In the genomic region with DNA sequence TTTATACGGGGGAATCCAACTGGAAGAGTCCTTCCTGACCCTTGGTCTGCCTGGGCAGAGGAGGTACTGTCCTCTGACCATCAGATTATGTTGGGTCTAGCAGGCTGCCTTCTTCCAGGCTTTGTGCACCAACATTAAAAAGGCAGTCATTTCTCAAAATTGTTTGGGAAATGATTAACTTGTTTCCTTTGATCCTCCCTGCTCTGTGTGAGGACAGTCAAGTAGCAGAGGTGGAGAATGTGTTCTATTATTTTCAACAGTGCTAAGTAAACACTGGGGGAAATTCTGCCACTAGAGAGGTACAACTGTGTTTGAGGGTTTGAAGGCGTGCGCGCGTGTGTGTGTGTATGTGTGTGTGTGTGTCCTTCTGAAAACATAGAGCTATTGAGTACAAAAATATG, we compare ENCODE assay signal across 1 cellular context.
TF ChIP-seq lines count a peak whose summit lies in the region.

No MANE protein-coding gene starts in this region.

TF ChIP-seq in endothelial cell of umbilical vein, 7 proteins besides CTCF, POLR2A, EP300 and RAD21:
- no peak for TF ChIP-seq EZH2 (IDR thresholded peaks at IDR 0.05; ENCODE audit: borderline replicate concordance, low read depth, low read length, severe bottlenecking)
- TF ChIP-seq, protein P1, sequence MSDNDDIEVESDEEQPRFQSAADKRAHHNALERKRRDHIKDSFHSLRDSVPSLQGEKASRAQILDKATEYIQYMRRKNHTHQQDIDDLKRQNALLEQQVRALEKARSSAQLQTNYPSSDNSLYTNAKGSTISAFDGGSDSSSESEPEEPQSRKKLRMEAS (IDR thresholded peaks at IDR 0.05; ENCODE audit: insufficient read depth, insufficient read length) = no peak
- no peak for TF ChIP-seq POLR2AphosphoS5 (IDR thresholded peaks at IDR 0.05; ENCODE audit: insufficient read depth, low read depth, low read length)
- TF ChIP-seq MYC (IDR thresholded peaks at IDR 0.05; ENCODE audit: low read depth, low read length) = no peak
- no peak for TF ChIP-seq FOS (IDR thresholded peaks at IDR 0.05; ENCODE audit: borderline replicate concordance, insufficient read depth, low read length)
- TF ChIP-seq GATA2 (IDR thresholded peaks at IDR 0.05; ENCODE audit: insufficient read depth, insufficient read length, low read depth, low read length) = no peak
- TF ChIP-seq JUN (IDR thresholded peaks at IDR 0.05; ENCODE audit: borderline replicate concordance, insufficient read depth, insufficient read length, low read depth) = no peak
